1 cellular context compared by ENCODE assay signal in the genomic region with DNA sequence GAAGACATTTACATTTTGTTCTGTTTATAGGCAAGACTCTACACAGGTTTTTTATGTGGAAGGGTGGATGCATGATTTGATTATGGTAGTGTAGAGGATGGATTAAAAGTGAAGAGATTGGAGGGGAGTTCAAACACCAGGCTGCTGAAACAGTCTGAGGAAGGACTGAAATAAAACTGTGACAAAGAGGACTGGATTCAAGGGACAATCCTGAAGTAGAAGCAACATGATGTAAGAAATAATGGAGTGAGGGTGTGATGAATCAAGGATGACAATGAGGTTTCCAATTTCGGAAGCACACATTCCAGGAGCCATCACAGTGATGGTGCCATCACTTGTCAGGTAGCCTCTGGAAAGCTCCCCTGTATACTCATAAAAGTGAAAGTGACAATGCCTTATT.
TF ChIP-seq lines count a peak whose summit lies in the region.

No MANE protein-coding gene starts in this region.

TF ChIP-seq in WTC11, 78 proteins besides CTCF, POLR2A, EP300 and RAD21 (continued from another document):
- no peak for TF ChIP-seq USF1 (CRISPR knock-in tag; IDR thresholded peaks at IDR 0.05)
- TF ChIP-seq CREB1 (CRISPR knock-in tag; IDR thresholded peaks at IDR 0.05): no peak
- TF ChIP-seq IRF1 (CRISPR knock-in tag; IDR thresholded peaks at IDR 0.05): no peak
- TF ChIP-seq, protein P1, sequence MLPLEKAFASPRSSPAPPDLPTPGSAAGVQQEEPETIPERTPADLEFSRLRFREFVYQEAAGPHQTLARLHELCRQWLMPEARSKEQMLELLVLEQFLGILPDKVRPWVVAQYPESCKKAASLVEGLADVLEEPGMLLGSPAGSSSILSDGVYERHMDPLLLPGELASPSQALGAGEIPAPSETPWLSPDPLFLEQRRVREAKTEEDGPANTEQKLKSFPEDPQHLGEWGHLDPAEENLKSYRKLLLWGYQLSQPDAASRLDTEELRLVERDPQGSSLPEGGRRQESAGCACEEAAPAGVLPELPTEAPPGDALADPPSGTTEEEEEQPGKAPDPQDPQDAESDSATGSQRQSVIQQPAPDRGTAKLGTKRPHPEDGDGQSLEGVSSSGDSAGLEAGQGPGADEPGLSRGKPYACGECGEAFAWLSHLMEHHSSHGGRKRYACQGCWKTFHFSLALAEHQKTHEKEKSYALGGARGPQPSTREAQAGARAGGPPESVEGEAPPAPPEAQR (CRISPR knock-in tag; IDR thresholded peaks at IDR 0.05): no peak
- TF ChIP-seq NR1H2 (CRISPR knock-in tag; IDR thresholded peaks at IDR 0.05): no peak
- no peak for TF ChIP-seq ZNF281 (CRISPR knock-in tag; IDR thresholded peaks at IDR 0.05)
- TF ChIP-seq FOXP1 (CRISPR knock-in tag; IDR thresholded peaks at IDR 0.05; ENCODE audit: borderline replicate concordance): no peak
- TF ChIP-seq, protein P2, sequence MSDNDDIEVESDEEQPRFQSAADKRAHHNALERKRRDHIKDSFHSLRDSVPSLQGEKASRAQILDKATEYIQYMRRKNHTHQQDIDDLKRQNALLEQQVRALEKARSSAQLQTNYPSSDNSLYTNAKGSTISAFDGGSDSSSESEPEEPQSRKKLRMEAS (CRISPR knock-in tag; IDR thresholded peaks at IDR 0.05): no peak
- TF ChIP-seq, protein P3, sequence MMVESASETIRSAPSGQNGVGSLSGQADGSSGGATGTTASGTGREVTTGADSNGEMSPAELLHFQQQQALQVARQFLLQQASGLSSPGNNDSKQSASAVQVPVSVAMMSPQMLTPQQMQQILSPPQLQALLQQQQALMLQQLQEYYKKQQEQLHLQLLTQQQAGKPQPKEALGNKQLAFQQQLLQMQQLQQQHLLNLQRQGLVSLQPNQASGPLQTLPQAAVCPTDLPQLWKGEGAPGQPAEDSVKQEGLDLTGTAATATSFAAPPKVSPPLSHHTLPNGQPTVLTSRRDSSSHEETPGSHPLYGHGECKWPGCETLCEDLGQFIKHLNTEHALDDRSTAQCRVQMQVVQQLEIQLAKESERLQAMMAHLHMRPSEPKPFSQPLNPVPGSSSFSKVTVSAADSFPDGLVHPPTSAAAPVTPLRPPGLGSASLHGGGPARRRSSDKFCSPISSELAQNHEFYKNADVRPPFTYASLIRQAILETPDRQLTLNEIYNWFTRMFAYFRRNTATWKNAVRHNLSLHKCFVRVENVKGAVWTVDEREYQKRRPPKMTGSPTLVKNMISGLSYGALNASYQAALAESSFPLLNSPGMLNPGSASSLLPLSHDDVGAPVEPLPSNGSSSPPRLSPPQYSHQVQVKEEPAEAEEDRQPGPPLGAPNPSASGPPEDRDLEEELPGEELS (CRISPR knock-in tag; IDR thresholded peaks at IDR 0.05): no peak
- no peak for TF ChIP-seq ATF1 (CRISPR knock-in tag; IDR thresholded peaks at IDR 0.05)
- no peak for TF ChIP-seq RORB (CRISPR knock-in tag; IDR thresholded peaks at IDR 0.05)
- no peak for TF ChIP-seq FOXK1 (CRISPR knock-in tag; IDR thresholded peaks at IDR 0.05)
- TF ChIP-seq, protein P4, sequence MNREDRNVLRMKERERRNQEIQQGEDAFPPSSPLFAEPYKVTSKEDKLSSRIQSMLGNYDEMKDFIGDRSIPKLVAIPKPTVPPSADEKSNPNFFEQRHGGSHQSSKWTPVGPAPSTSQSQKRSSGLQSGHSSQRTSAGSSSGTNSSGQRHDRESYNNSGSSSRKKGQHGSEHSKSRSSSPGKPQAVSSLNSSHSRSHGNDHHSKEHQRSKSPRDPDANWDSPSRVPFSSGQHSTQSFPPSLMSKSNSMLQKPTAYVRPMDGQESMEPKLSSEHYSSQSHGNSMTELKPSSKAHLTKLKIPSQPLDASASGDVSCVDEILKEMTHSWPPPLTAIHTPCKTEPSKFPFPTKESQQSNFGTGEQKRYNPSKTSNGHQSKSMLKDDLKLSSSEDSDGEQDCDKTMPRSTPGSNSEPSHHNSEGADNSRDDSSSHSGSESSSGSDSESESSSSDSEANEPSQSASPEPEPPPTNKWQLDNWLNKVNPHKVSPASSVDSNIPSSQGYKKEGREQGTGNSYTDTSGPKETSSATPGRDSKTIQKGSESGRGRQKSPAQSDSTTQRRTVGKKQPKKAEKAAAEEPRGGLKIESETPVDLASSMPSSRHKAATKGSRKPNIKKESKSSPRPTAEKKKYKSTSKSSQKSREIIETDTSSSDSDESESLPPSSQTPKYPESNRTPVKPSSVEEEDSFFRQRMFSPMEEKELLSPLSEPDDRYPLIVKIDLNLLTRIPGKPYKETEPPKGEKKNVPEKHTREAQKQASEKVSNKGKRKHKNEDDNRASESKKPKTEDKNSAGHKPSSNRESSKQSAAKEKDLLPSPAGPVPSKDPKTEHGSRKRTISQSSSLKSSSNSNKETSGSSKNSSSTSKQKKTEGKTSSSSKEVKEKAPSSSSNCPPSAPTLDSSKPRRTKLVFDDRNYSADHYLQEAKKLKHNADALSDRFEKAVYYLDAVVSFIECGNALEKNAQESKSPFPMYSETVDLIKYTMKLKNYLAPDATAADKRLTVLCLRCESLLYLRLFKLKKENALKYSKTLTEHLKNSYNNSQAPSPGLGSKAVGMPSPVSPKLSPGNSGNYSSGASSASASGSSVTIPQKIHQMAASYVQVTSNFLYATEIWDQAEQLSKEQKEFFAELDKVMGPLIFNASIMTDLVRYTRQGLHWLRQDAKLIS (CRISPR knock-in tag; IDR thresholded peaks at IDR 0.05; ENCODE audit: borderline replicate concordance): no peak
- TF ChIP-seq, protein P5, sequence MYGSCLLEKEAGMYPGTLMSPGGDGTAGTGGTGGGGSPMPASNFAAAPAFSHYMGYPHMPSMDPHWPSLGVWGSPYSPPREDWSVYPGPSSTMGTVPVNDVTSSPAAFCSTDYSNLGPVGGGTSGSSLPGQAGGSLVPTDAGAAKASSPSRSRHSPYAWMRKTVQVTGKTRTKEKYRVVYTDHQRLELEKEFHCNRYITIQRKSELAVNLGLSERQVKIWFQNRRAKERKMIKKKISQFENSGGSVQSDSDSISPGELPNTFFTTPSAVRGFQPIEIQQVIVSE (CRISPR knock-in tag; IDR thresholded peaks at IDR 0.05; ENCODE audit: borderline replicate concordance): no peak
